8 cellular contexts compared by ENCODE assay signal in genomic region chr2:26024260-26024659, GRCh38.
"Had no signal": no experiment of that assay in that cellular context is flagged by ENCODE, and none has a peak within 500 bp of the region (broad histone marks: within the 10 kb centered on the region; RNA-seq: fewer than 3 reads in every experiment).

No MANE protein-coding gene starts in this region.

- DNase-seq: GDM1, GF-D8 had no signal

- FAIRE-seq: G401.6, GM12878, GM12891, GM12892, GM18507, GM19239 had no signal

- H3K4me3 ChIP-seq: GM12878 had no signal

- ATAC-seq: GM12878 had no signal
